Comparison of ENCODE assay signal across 8 cellular contexts in the genomic region with DNA sequence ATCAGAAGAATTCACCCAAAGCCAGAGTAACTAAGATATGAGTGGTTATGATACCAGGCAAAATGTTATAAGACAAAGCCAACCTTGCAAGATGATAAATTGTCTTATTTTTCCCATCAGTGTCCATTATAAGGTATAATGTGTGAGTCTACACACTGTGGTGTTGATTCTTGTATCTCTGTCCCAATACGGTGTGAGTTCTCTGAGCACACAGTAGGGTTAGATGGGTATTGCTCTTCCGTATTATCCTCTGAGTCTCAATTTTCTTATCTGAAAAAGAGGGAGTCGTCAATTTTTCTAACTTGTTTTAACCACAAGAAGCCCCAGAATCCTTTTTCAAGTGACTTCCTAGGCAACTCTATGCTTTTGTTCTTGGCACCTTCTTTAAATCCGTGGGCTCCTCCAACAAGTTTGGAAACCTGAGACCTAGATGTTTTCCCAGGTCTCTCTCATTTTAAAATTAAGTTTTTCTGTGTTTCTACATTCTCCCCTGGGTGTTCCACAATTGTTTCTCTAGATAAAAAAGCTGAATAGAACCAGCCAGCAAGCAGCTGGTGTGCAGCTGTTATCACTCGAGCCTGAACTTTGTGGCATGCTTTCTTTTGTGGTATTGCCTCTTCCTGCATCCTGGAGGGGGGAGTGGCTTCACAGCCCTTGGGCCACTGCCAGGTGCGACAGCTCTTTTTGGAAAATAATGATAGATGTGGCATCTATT.
DNase-seq lines count a peak whose midpoint lies in the region; ATAC-seq and TF ChIP-seq lines count a peak whose summit lies in the region.

No MANE protein-coding gene starts in this region.

- DNase-seq in CD4-positive, alpha-beta memory T cell, result peak; percentile 40 to 48 (median 42)
- DNase-seq in OCI-M2 (lab: John Stamatoyannopoulos, UW; ENCODE audit: unreplicated experiment) (peak; percentile 26), skeletal muscle cell (ENCODE audit: low read depth) (peak; percentile 56), SIG-M5 (lab: John Stamatoyannopoulos, UW) (no peak), WERI-Rb-1 (no peak)

- H3K36me3 Mint-ChIP-seq in CD4-positive, alpha-beta memory T cell, result no peaks in the 10 kb centered on the region
- H3K36me3 Mint-ChIP-seq in dendritic cell treated with granulocyte-macrophage colony-stimulating factor and Interleukin-4, amounts not matched to agents 40 ng/mL and 50 ng/mL, for 4 days (ENCODE audit: low read depth), result peaks cover 4% of the 10 kb centered on the region

- H3K4me1 Mint-ChIP-seq in CD4-positive, alpha-beta memory T cell, result peaks cover 17 to 28% (median 19%) of the 10 kb centered on the region in 4 donors
- peaks cover 8% of the 10 kb centered on the region for H3K4me1 Mint-ChIP-seq in dendritic cell treated with granulocyte-macrophage colony-stimulating factor and Interleukin-4, amounts not matched to agents 40 ng/mL and 50 ng/mL, for 4 days (ENCODE audit: low read depth)

- H3K9me3 Mint-ChIP-seq in CD4-positive, alpha-beta memory T cell, result no peaks in the 10 kb centered on the region
- H3K9me3 Mint-ChIP-seq in dendritic cell treated with granulocyte-macrophage colony-stimulating factor and Interleukin-4, amounts not matched to agents 40 ng/mL and 50 ng/mL, for 4 days, result no peaks in the 10 kb centered on the region

- peak overlapping the region; percentile 1 to 80 (median 50) for H3K27ac Mint-ChIP-seq in CD4-positive, alpha-beta memory T cell
- peak overlapping the region; percentile 21 for H3K27ac Mint-ChIP-seq in dendritic cell treated with granulocyte-macrophage colony-stimulating factor and Interleukin-4, amounts not matched to agents 40 ng/mL and 50 ng/mL, for 4 days

- no peaks in the 10 kb centered on the region for H3K9me3 ChIP-seq in CD4-positive, alpha-beta memory T cell (ENCODE audit: control insufficient read depth in 1 of 2, low read length in 2 of 2)
- no peaks in the 10 kb centered on the region for H3K9me3 ChIP-seq in WERI-Rb-1 (ENCODE audit: severe bottlenecking)

- no peak overlapping the region for H3K4me3 ChIP-seq in CD4-positive, alpha-beta memory T cell (ENCODE audit: low read length in 2 of 2)
- H3K4me3 ChIP-seq in skeletal muscle cell (ENCODE audit: low read depth, low read length), result no peak overlapping the region
- no peak overlapping the region for H3K4me3 ChIP-seq in WERI-Rb-1 (ENCODE audit: low read depth, low read length)

- intact Hi-C loops in CD4-positive, alpha-beta memory T cell (cut with micrococcal nuclease), result loop anchor here (2.0 kb wide), 1 partner anchor 240 kb away; no protein-coding TSS in a partner anchor
- intact Hi-C loops in dendritic cell treated with granulocyte-macrophage colony-stimulating factor and Interleukin-4, amounts not matched to agents 40 ng/mL and 50 ng/mL, for 4 days (cut with micrococcal nuclease), result no loop called here

- no peaks in the 10 kb centered on the region for H3K27me3 ChIP-seq in CD4-positive, alpha-beta memory T cell (ENCODE audit: insufficient read depth, low read length)
- H3K27me3 ChIP-seq in WERI-Rb-1 (ENCODE audit: insufficient read depth, low read depth, severe bottlenecking), result no peaks in the 10 kb centered on the region

- no peaks in the 10 kb centered on the region for H3K36me3 ChIP-seq in CD4-positive, alpha-beta memory T cell (ENCODE audit: insufficient read depth, low read length)
- no peaks in the 10 kb centered on the region for H3K36me3 ChIP-seq in WERI-Rb-1

- H3K27me3 Mint-ChIP-seq in CD4-positive, alpha-beta memory T cell, result no peaks in the 10 kb centered on the region
- H3K27me3 Mint-ChIP-seq in dendritic cell treated with granulocyte-macrophage colony-stimulating factor and Interleukin-4, amounts not matched to agents 40 ng/mL and 50 ng/mL, for 4 days, result no peaks in the 10 kb centered on the region

- H3K27ac ChIP-seq in CD4-positive, alpha-beta memory T cell (ENCODE audit: low read depth, low read length), result no peak overlapping the region
- no peak overlapping the region for H3K27ac ChIP-seq in WERI-Rb-1

- H3K4me3 Mint-ChIP-seq in CD4-positive, alpha-beta memory T cell, result peak overlapping the region in 7 of 8 donors; percentile 12 to 72 (median 38)
- H3K4me3 Mint-ChIP-seq in dendritic cell treated with granulocyte-macrophage colony-stimulating factor and Interleukin-4, amounts not matched to agents 40 ng/mL and 50 ng/mL, for 4 days, result no peak overlapping the region

- ATAC-seq in GM19397 (IDR thresholded peaks at IDR 0.05; ENCODE audit: unreplicated experiment) (peak; percentile 90), HG03378 (IDR thresholded peaks at IDR 0.05; ENCODE audit: unreplicated experiment) (peak; percentile 89)

- CTCF ChIA-PET in CD4-positive, alpha-beta memory T cell (lab: Charles Lee; ENCODE audit: partially characterized antibody), result interaction anchor here (1.2 to 2.5 kb wide), 7 partner anchors 12 to 251 kb away, joined by 3 to 14 read pairs (median 4); no protein-coding TSS in a partner anchor

- peaks cover 27% of the 10 kb centered on the region for H3K4me1 ChIP-seq in CD4-positive, alpha-beta memory T cell (ENCODE audit: insufficient read depth, low read length)

- POLR2A ChIA-PET in CD4-positive, alpha-beta memory T cell (lab: Charles Lee; ENCODE audit: partially characterized antibody), result interaction anchor here (1.2 kb wide), 1 partner anchor 96 kb away, joined by 4 read pairs; a partner anchor contains a TSS

- no peak for TF ChIP-seq CTCF in WERI-Rb-1 (IDR thresholded peaks at IDR 0.05; ENCODE audit: low read depth, low read length)

Comparison
In these comparisons a context has a peak if more than half of its experiments do, and no peak if none do; other contexts are left out.
1. DNase-seq: peak in CD4-positive, alpha-beta memory T cell (5 of 5), OCI-M2 (single experiment) and skeletal muscle cell (single experiment); none in SIG-M5 (single experiment) and WERI-Rb-1 (single experiment).